1 cellular context compared by ENCODE assay signal in genomic region chr10:15814565-15814964, GRCh38.
TF ChIP-seq lines count a peak whose summit lies in the region.

No MANE protein-coding gene starts in this region.

TF ChIP-seq in GM23338, 12 proteins besides CTCF, POLR2A, EP300 and RAD21:
- TF ChIP-seq ZNF462 (CRISPR knock-in tag; IDR thresholded peaks at IDR 0.05) (no peak), EZH2phosphoT487 (IDR thresholded peaks at IDR 0.05; ENCODE audit: unreplicated experiment) (no peak), EZH2 (IDR thresholded peaks at IDR 0.05; ENCODE audit: low read depth, unreplicated experiment) (no peak), STAT1 (IDR thresholded peaks at IDR 0.05; ENCODE audit: unreplicated experiment) (no peak), ZNF114 (CRISPR knock-in tag; IDR thresholded peaks at IDR 0.05) (no peak), CREB1 (CRISPR knock-in tag; IDR thresholded peaks at IDR 0.05; ENCODE audit: low read depth) (no peak), POLR2AphosphoS5 (IDR thresholded peaks at IDR 0.05; ENCODE audit: low read depth) (no peak), REST (IDR thresholded peaks at IDR 0.05; ENCODE audit: unreplicated experiment) (no peak), ZNF331 (CRISPR knock-in tag; IDR thresholded peaks at IDR 0.05; ENCODE audit: low read depth) (no peak), JUNB (IDR thresholded peaks at IDR 0.05; ENCODE audit: unreplicated experiment) (no peak), NANOG (IDR thresholded peaks at IDR 0.05; ENCODE audit: borderline replicate concordance) (no peak)
- TF ChIP-seq, protein P1, sequence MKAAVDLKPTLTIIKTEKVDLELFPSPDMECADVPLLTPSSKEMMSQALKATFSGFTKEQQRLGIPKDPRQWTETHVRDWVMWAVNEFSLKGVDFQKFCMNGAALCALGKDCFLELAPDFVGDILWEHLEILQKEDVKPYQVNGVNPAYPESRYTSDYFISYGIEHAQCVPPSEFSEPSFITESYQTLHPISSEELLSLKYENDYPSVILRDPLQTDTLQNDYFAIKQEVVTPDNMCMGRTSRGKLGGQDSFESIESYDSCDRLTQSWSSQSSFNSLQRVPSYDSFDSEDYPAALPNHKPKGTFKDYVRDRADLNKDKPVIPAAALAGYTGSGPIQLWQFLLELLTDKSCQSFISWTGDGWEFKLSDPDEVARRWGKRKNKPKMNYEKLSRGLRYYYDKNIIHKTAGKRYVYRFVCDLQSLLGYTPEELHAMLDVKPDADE (IDR thresholded peaks at IDR 0.05): no peak
